ENCODE assay signal across 1 cellular context in the genomic region with DNA sequence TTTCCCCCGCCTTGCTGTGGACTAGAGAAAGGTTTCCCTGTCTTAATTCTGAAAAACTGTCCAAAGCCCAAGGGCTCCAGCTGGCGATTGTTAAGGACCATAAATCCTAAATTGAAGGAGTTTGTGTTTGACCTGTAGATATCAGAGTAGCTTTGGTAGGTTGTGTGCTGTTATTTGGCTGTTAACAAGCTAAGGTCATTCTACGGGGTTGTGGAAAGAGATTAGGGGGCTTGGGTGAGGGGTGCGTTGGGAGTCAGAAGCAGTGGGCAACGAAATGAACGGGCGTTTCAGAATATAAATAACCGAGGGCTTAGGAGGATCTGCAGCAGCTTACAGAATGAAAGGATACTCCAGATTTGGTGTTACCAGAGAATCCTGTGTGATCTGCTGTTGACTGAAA.
TF ChIP-seq lines count a peak whose summit lies in the region.

No MANE protein-coding gene starts in this region.

TF ChIP-seq in HEK293, 187 proteins besides CTCF, POLR2A, EP300 and RAD21:
- no peak for TF ChIP-seq SP3 (tag by site-specific recombination; IDR thresholded peaks at IDR 0.05)
- TF ChIP-seq ZNF610 (tag by site-specific recombination; IDR thresholded peaks at IDR 0.05; ENCODE audit: borderline replicate concordance) = no peak
- no peak for TF ChIP-seq ZNF202 (tag by site-specific recombination; IDR thresholded peaks at IDR 0.05; ENCODE audit: borderline replicate concordance)
- TF ChIP-seq ZNF223 (tag by site-specific recombination; IDR thresholded peaks at IDR 0.05) = no peak
- no peak for TF ChIP-seq IKZF3 (tag by site-specific recombination; IDR thresholded peaks at IDR 0.05)
- TF ChIP-seq ZNF37A (tag by site-specific recombination; IDR thresholded peaks at IDR 0.05) = no peak
- TF ChIP-seq ZNF335 (tag by site-specific recombination; conservative IDR thresholded peaks at IDR 0.05) = peak; percentile 70
- peak; percentile 77 for TF ChIP-seq ZBTB8A (tag by site-specific recombination; IDR thresholded peaks at IDR 0.05)
- TF ChIP-seq SCRT2 (tag by site-specific recombination; IDR thresholded peaks at IDR 0.05) = peak; percentile 41; the same call in 1 of the 2 replicates
- TF ChIP-seq ZNF354C (tag by site-specific recombination; IDR thresholded peaks at IDR 0.05; ENCODE audit: borderline replicate concordance, low read depth) = no peak
- no peak for TF ChIP-seq ZNF510 (tag by site-specific recombination; IDR thresholded peaks at IDR 0.05; ENCODE audit: insufficient replicate concordance)
